ENCODE assay signal across 1 cellular context in genomic region chr16:27048316-27048715, GRCh38.
TF ChIP-seq lines count a peak whose summit lies in the region.

No MANE protein-coding gene starts in this region.

TF ChIP-seq in K562, 482 proteins besides CTCF, POLR2A, EP300 and RAD21 (continued from another document):
- TF ChIP-seq E4F1 (CRISPR knock-in tag; IDR thresholded peaks at IDR 0.05; ENCODE audit: borderline replicate concordance) = no peak
- no peak for TF ChIP-seq KAT2B (IDR thresholded peaks at IDR 0.05; ENCODE audit: low read depth, low read length)
- no peak for TF ChIP-seq E2F3 (CRISPR knock-in tag; IDR thresholded peaks at IDR 0.05)
- no peak for TF ChIP-seq CREB3L1 (IDR thresholded peaks at IDR 0.05; ENCODE audit: borderline replicate concordance, low read depth)
- TF ChIP-seq AFF4 (CRISPR knock-in tag; IDR thresholded peaks at IDR 0.05) = no peak
- no peak for TF ChIP-seq ZNF407 (IDR thresholded peaks at IDR 0.05; ENCODE audit: low read depth)
- TF ChIP-seq UBTF (IDR thresholded peaks at IDR 0.05; ENCODE audit: borderline replicate concordance in 1 of 2, low read depth in 2 of 2, low read length in 2 of 2) = no peak
- TF ChIP-seq JUN (IDR thresholded peaks at IDR 0.05; ENCODE audit: borderline replicate concordance, low read depth, low read length) = peak; percentile 53; the same call in 1 of the 2 replicates
- no peak for TF ChIP-seq JUN (CRISPR knock-in tag; IDR thresholded peaks at IDR 0.05; ENCODE audit: borderline replicate concordance)
- TF ChIP-seq CHCHD3 (CRISPR knock-in tag; IDR thresholded peaks at IDR 0.05) = no peak
- no peak for TF ChIP-seq ZFP91 (CRISPR knock-in tag; IDR thresholded peaks at IDR 0.05)
- peak; percentile 69; the same call in 1 of the 2 replicates for TF ChIP-seq JUND (IDR thresholded peaks at IDR 0.05; ENCODE audit: borderline replicate concordance, low read depth, low read length)
- peak; percentile 83 for TF ChIP-seq JUND (tag; IDR thresholded peaks at IDR 0.05; ENCODE audit: borderline replicate concordance, low read depth, low read length)
- no peak for TF ChIP-seq NCOA1 (IDR thresholded peaks at IDR 0.05; ENCODE audit: low read depth)
- TF ChIP-seq OTX1 (CRISPR knock-in tag; IDR thresholded peaks at IDR 0.05) = no peak
- TF ChIP-seq NR4A1 (CRISPR knock-in tag; IDR thresholded peaks at IDR 0.05) = no peak
- TF ChIP-seq NR4A1 (tag; IDR thresholded peaks at IDR 0.05) = no peak
- no peak for TF ChIP-seq MTA3 (IDR thresholded peaks at IDR 0.05; ENCODE audit: borderline replicate concordance)
- no peak for TF ChIP-seq ZNF232 (CRISPR knock-in tag; IDR thresholded peaks at IDR 0.05)
- TF ChIP-seq ATF3 (IDR thresholded peaks at IDR 0.05) = peak; percentile 91
- TF ChIP-seq ATF3 (CRISPR knock-in tag; conservative IDR thresholded peaks at IDR 0.05) = no peak
- no peak for TF ChIP-seq ZNF79 (CRISPR knock-in tag; IDR thresholded peaks at IDR 0.05; ENCODE audit: low read depth)
